Comparison of ENCODE assay signal across 25 cellular contexts in genomic region chr22:40147388-40148176, GRCh38. TPM values are rescaled to one million over a fixed set of nuclear protein-coding genes. Genes with fewer than 3 reads are reported as not detected.
DNase-seq lines count a peak whose midpoint lies in the region; ATAC-seq, FAIRE-seq and TF ChIP-seq lines count a peak whose summit lies in the region.
"Had no signal": no experiment of that assay in that cellular context is flagged by ENCODE, and none has a peak within 500 bp of the region (broad histone marks: within the 10 kb centered on the region; RNA-seq: fewer than 3 reads in every experiment).

No MANE protein-coding gene starts in this region.

- no peak for ATAC-seq in memory B cell (ENCODE audit: low read depth)
- no peak for ATAC-seq in HG03135 (IDR thresholded peaks at IDR 0.05; ENCODE audit: unreplicated experiment)
- ATAC-seq in left cardiac atrium, result no peak
- ATAC-seq: heart right ventricle had no signal

- no peak overlapping the region for H3K56ac ChIP-seq in H1 (replicated peaks; ENCODE audit: insufficient read length, low read depth, low read length)

- H3K9me3 Mint-ChIP-seq in memory B cell, result no peaks in the 10 kb centered on the region
- H3K9me3 Mint-ChIP-seq: activated naive CD8-positive, alpha-beta T cell treated with anti-CD3 and anti-CD28 coated beads, Interleukin-2, amount 10 ng/mL, durations not matched to agents 7 days and 5 days; activated T-helper 1 cell treated with anti-CD3 and anti-CD28 coated beads, Interleukin-12 subunit alpha, Interleukin-12 subunit beta, Interleukin-2, Interleukin-4 antibody, amounts not matched to agents 30 ng/mL and 10 ng/mL and 1 ng/mL, durations not matched to agents 14 hours and 24 hours and 36 hours; CD4-positive, CD25-positive, alpha-beta regulatory T cell; T-helper 1 cell treated with Interleukin-12 subunit alpha and Interleukin-12 subunit beta and Interleukin-4 antibody, amounts not matched to agents 30 μg/mL and 1 μg/mL, for 36 hours had no signal

- H3K4me2 ChIP-seq in H1 (ENCODE audit: insufficient read depth in 1 of 2, low read depth in 2 of 2, low read length in 2 of 2), result no peak overlapping the region

- H2BK20ac ChIP-seq in H1 (ENCODE audit: low read length), result no peak overlapping the region

- no peak overlapping the region for H3K14ac ChIP-seq in H1 (ENCODE audit: insufficient read length)

- no peak overlapping the region for H4K91ac ChIP-seq in H1 (replicated peaks; ENCODE audit: insufficient read length, low read length)

- H3K9me3 ChIP-seq in HEK293 (ENCODE audit: control insufficient read depth, insufficient read depth, low read depth, low read length) (no peaks in the 10 kb centered on the region), H1 (ENCODE audit: insufficient read depth in 2 of 2, low read depth in 1 of 2, low read length in 1 of 2) (no peaks in the 10 kb centered on the region)
- H3K9me3 ChIP-seq: heart right ventricle had no signal

- no peak overlapping the region for H4K5ac ChIP-seq in H1 (ENCODE audit: insufficient read length, low read depth, low read length)

- no peak overlapping the region for H2BK5ac ChIP-seq in H1 (ENCODE audit: low read depth, low read length)

- no peak overlapping the region for H3K4ac ChIP-seq in H1 (replicated peaks; ENCODE audit: insufficient read length, low read depth, low read length)

- H3K27me3 ChIP-seq in H1 (replicated peaks in 1 of 4; ENCODE audit: control insufficient read depth in 3 of 4, extremely low read depth in 1 of 4, insufficient read depth in 3 of 4, low read length in 3 of 4), result no peaks in the 10 kb centered on the region
- H3K27me3 ChIP-seq: heart right ventricle had no signal

- intact Hi-C loops in left cardiac atrium (cut with DNase I), result no loop called here

- no peak overlapping the region for H3K23ac ChIP-seq in H1 (ENCODE audit: insufficient read length)

- H3K36me3 Mint-ChIP-seq in memory B cell, result peaks cover 26% of the 10 kb centered on the region

- H3K79me2 ChIP-seq in H1 (ENCODE audit: control insufficient read depth in 1 of 2, insufficient read depth in 2 of 2, low read length in 2 of 2), result no peaks in the 10 kb centered on the region

- CTCF ChIA-PET in HEK293 (lab: Yijun Ruan, JAX), result no interaction called here
- CTCF ChIA-PET in H1 (lab: Charles Lee; ENCODE audit: partially characterized antibody), result interaction anchor here (0.6 to 1.8 kb wide), 8 partner anchors 11 to 219 kb away, joined by 3 to 4 read pairs (median 3); no protein-coding TSS in a partner anchor

- H3K4me1 ChIP-seq in HEK293 (ENCODE audit: control insufficient read depth, insufficient read depth, low read length), result no peaks in the 10 kb centered on the region
- H3K4me1 ChIP-seq in H1 (replicated peaks in 1 of 4; ENCODE audit: control insufficient read depth in 3 of 4, insufficient read depth in 4 of 4, low read length in 3 of 4), result no peaks in the 10 kb centered on the region
- H3K4me1 ChIP-seq: heart right ventricle had no signal

- FAIRE-seq in H1 (lab: Jason Lieb, UNC) (peak; percentile 75), urothelium cell line (lab: Jason Lieb, UNC) (no peak)
- FAIRE-seq: GM19239 had no signal

- 62% methylated on average over 10 of the region's 10 CpGs; no CpG with 5 or more reads in 1 of the 2 experiments for WGBS in H1 (ENCODE audit: extremely low coverage in 1 of 2, insufficient coverage in 1 of 2, insufficient read length in 1 of 2, insufficient replicate concordance in 2 of 2, low coverage in 1 of 2, low lambda C conversion rate in 2 of 2, missing lambda C conversion rate in 1 of 2), 2 experiments

- H3K23me2 ChIP-seq in H1 (ENCODE audit: low read depth, low read length), result no peaks in the 10 kb centered on the region

- H3K4me3 Mint-ChIP-seq in memory B cell, result no peak overlapping the region
- H3K4me3 Mint-ChIP-seq: activated naive CD8-positive, alpha-beta T cell treated with anti-CD3 and anti-CD28 coated beads, Interleukin-2, amount 10 ng/mL, durations not matched to agents 7 days and 5 days; activated T-helper 1 cell treated with anti-CD3 and anti-CD28 coated beads, Interleukin-12 subunit alpha, Interleukin-12 subunit beta, Interleukin-2, Interleukin-4 antibody, amounts not matched to agents 30 ng/mL and 10 ng/mL and 1 ng/mL, durations not matched to agents 14 hours and 24 hours and 36 hours; CD4-positive, CD25-positive, alpha-beta regulatory T cell; T-helper 1 cell treated with Interleukin-12 subunit alpha and Interleukin-12 subunit beta and Interleukin-4 antibody, amounts not matched to agents 30 μg/mL and 1 μg/mL, for 36 hours had no signal

- no peaks in the 10 kb centered on the region for H3K79me1 ChIP-seq in H1 (ENCODE audit: low read depth, low read length)

- no peak overlapping the region for H3K27ac ChIP-seq in HEK293 (ENCODE audit: extremely low read depth, low read depth, low read length)
- no peak overlapping the region for H3K27ac ChIP-seq in H1 (ENCODE audit: low read depth, low read length)
- H3K27ac ChIP-seq: epithelial cell of prostate, heart right ventricle, SK-N-MC had no signal

- H2BK15ac ChIP-seq in H1 (ENCODE audit: low read length), result no peak overlapping the region

- no peak overlapping the region for H2AK5ac ChIP-seq in H1 (ENCODE audit: low read depth, low read length)

- H2BK12ac ChIP-seq in H1 (ENCODE audit: low read depth, low read length), result no peak overlapping the region

- peak; percentile 73 to 82 for TF ChIP-seq RAD21 in H1 (IDR thresholded peaks at IDR 0.05 in 1 of 2, conservative IDR thresholded peaks at IDR 0.05 in 1 of 2; ENCODE audit: low read depth in 2 of 2, low read length in 2 of 2)

- peaks cover 6% of the 10 kb centered on the region for H3K4me1 Mint-ChIP-seq in memory B cell

- no peaks in the 10 kb centered on the region; a peak in 1 of 3 replicates for H3K36me3 ChIP-seq in HEK293 (ENCODE audit: control insufficient read depth in 2 of 2, insufficient read depth in 1 of 2, low read length in 2 of 2)
- no peaks in the 10 kb centered on the region for H3K36me3 ChIP-seq in H1 (ENCODE audit: control insufficient read depth in 2 of 4, insufficient read depth in 4 of 4, low read length in 3 of 4)

- H3K18ac ChIP-seq in H1 (ENCODE audit: extremely low read depth, low read length), result no peak overlapping the region

- peak overlapping the region; percentile 86 for H3K27ac Mint-ChIP-seq in memory B cell
- H3K27ac Mint-ChIP-seq: activated naive CD8-positive, alpha-beta T cell treated with anti-CD3 and anti-CD28 coated beads, Interleukin-2, amount 10 ng/mL, durations not matched to agents 7 days and 5 days; activated T-helper 1 cell treated with anti-CD3 and anti-CD28 coated beads, Interleukin-12 subunit alpha, Interleukin-12 subunit beta, Interleukin-2, Interleukin-4 antibody, amounts not matched to agents 30 ng/mL and 10 ng/mL and 1 ng/mL, durations not matched to agents 14 hours and 24 hours and 36 hours; T-helper 1 cell treated with Interleukin-12 subunit alpha and Interleukin-12 subunit beta and Interleukin-4 antibody, amounts not matched to agents 30 μg/mL and 1 μg/mL, for 36 hours had no signal

- H2BK120ac ChIP-seq in H1 (replicated peaks; ENCODE audit: low read depth, low read length), result no peak overlapping the region

- no peak for TF ChIP-seq POLR2A in H1 (IDR thresholded peaks at IDR 0.05; ENCODE audit: control extremely low read depth in 1 of 2, low read depth in 2 of 2, low read length in 2 of 2)

- no peaks in the 10 kb centered on the region for H3K27me3 Mint-ChIP-seq in memory B cell
- H3K27me3 Mint-ChIP-seq: activated naive CD8-positive, alpha-beta T cell treated with anti-CD3 and anti-CD28 coated beads, Interleukin-2, amount 10 ng/mL, durations not matched to agents 7 days and 5 days; CD4-positive, CD25-positive, alpha-beta regulatory T cell had no signal

- H3K9ac ChIP-seq in H1 (replicated peaks in 1 of 4; ENCODE audit: extremely low read depth in 1 of 4, low read depth in 3 of 4, low read length in 3 of 4), result no peak overlapping the region

- no peak for TF ChIP-seq CTCF in HEK293 (tag by site-specific recombination; IDR thresholded peaks at IDR 0.05)
- peak; percentile 57 to 83 (median 76) for TF ChIP-seq CTCF in H1 (IDR thresholded peaks at IDR 0.05; ENCODE audit: control extremely low read depth in 1 of 3, insufficient read depth in 1 of 3, low read depth in 1 of 3, low read length in 3 of 3)

- no peak for TF ChIP-seq EP300 in H1 (IDR thresholded peaks at IDR 0.05; ENCODE audit: borderline replicate concordance in 1 of 2, low read depth in 2 of 2, low read length in 2 of 2)

- peak; percentile 14 for DNase-seq in ELF-1 (ENCODE audit: low read depth, low spot score)
- peak in 1 of 2 experiments; percentile 64 for DNase-seq in H1 (ENCODE audit: low read depth in 1 of 2, low spot score in 2 of 2)
- no peak for DNase-seq in memory B cell (ENCODE audit: low spot score in 2 of 2)
- DNase-seq in left cardiac atrium, result no peak
- no peak for DNase-seq in urothelium cell line (ENCODE audit: low spot score)
- DNase-seq: activated CD4-positive, alpha-beta T cell treated with anti-CD3 and anti-CD28 coated beads for 48 hours; activated naive CD8-positive, alpha-beta T cell treated with anti-CD3 and anti-CD28 coated beads, Interleukin-2, amount 10 ng/mL, durations not matched to agents 7 days and 5 days; CD4-positive, CD25-positive, alpha-beta regulatory T cell; cerebellar nuclear complex; foreskin fibroblast; heart right ventricle; Kasumi-1; NCI-H1092; NCI-H187; NCI-H526 treated with DMSO at 0.1 percent for 48 hours; RPMI8226; stimulated activated CD8-positive, alpha-beta memory T cell treated with anti-CD3 and anti-CD28 coated beads, Interleukin-4, amount 100 ng/mL, for 48 hours; trophoblast cell had no signal

- H3K4me3 ChIP-seq in HEK293 (ENCODE audit: low read depth, low read length) (no peak overlapping the region), H1 (ENCODE audit: extremely low read depth in 1 of 4, insufficient read depth in 2 of 4, low read depth in 3 of 4, low read length in 4 of 4) (no peak overlapping the region)
- H3K4me3 ChIP-seq: heart right ventricle, SK-N-MC had no signal

- peaks cover 0 to 1% of the 10 kb centered on the region in 2 experiments for H4K20me1 ChIP-seq in H1 (replicated peaks in 1 of 2; ENCODE audit: control insufficient read depth in 1 of 2, insufficient read depth in 2 of 2, low read length in 2 of 2)

- POLR2A ChIA-PET in HEK293 (lab: Yijun Ruan, JAX), result interaction anchor here (0.7 kb wide), 1 partner anchor 93 kb away, joined by 3 read pairs; no protein-coding TSS in a partner anchor
- POLR2A ChIA-PET in H1 (lab: Charles Lee; ENCODE audit: partially characterized antibody), result no interaction called here

- no peak overlapping the region for H4K8ac ChIP-seq in H1 (ENCODE audit: extremely low read depth, insufficient read depth, low read length)

- H2AFZ ChIP-seq in H1 (ENCODE audit: low read length), result no peak overlapping the region

RNA-seq across cellular contexts. Expression of gene TNRC6B, which starts 30.1 kb away (rescaled TPM):
- 45.5 and 48.9 TPM in 2 replicates for total RNA-seq in H1 (2021; fragmentation: NEBNext Ultra II Directional; extraction: Animal tissue kit (Norgen Biotek cat#: 25700))
- polyA plus RNA-seq in H1 (2011; rRNA removed), result 12.5 and 13.2 TPM in 2 replicates
- polyA plus RNA-seq in H1 (2011; cell fraction: cytosol; rRNA removed), result 12.7 TPM
- 28.6 TPM for polyA plus RNA-seq in H1 (2011; cell fraction: nucleus; rRNA removed)
- polyA plus RNA-seq in H1 (2012, experiment 1 of 2), result 12.5 to 15.8 TPM (median 12.7 TPM) in 4 replicates
- polyA plus RNA-seq in H1 (2012, experiment 2 of 2), result 7.8 TPM
- 8.5 TPM for polyA plus RNA-seq in H1 (2013, experiment 1 of 2)
- polyA plus RNA-seq in H1 (2013, experiment 2 of 2), result 7.6 TPM
- polyA minus RNA-seq in H1 (2011; rRNA and poly(A)+ RNA removed), result 64.5 and 70.8 TPM in 2 replicates
- 34.3 TPM for polyA minus RNA-seq in H1 (2011; cell fraction: cytosol; rRNA and poly(A)+ RNA removed)
- polyA minus RNA-seq in H1 (2011; cell fraction: nucleus; rRNA and poly(A)+ RNA removed), result 75.0 TPM
- 10 to 100 TPM; 30.6 to 39.8 TPM for total RNA-seq in left cardiac atrium
